ENCODE assay signal across 2 cellular contexts in the genomic region with DNA sequence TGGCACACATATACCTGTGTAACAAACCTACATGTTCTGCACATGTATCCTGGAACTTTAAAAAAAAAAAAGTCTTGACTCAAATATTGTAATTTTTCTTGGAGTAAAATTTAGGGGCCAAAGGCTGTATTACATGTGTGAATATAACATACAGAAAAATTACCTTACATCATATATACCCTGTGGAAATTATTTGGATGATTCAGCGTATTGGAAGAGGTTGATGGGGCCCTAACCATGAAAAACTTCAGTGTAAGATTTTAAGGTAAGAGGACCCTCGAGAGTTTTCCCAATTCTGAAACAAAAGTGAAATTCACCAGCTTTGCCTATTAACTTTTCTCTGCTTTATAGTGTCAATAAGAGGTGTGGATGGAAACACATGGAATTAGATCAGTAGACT.
TF ChIP-seq lines count a peak whose summit lies in the region.

No MANE protein-coding gene starts in this region.

TF ChIP-seq in HepG2, 621 proteins besides CTCF, POLR2A, EP300 and RAD21:
- TF ChIP-seq, protein P1, sequence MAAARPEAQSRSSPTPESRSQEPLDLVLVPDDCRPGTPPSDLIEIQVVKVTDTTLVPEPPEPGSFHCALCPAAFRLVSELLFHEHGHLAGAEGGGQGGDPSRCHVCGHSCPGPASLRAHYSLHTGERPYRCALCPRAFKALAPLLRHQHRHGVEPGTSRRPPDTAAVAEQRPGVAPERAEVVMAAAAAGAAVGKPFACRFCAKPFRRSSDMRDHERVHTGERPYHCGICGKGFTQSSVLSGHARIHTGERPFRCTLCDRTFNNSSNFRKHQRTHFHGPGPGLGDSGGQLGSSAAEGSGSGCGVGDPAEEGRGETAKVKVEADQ (CRISPR knock-in tag; IDR thresholded peaks at IDR 0.05; ENCODE audit: borderline replicate concordance), result no peak
- TF ChIP-seq, protein P2, sequence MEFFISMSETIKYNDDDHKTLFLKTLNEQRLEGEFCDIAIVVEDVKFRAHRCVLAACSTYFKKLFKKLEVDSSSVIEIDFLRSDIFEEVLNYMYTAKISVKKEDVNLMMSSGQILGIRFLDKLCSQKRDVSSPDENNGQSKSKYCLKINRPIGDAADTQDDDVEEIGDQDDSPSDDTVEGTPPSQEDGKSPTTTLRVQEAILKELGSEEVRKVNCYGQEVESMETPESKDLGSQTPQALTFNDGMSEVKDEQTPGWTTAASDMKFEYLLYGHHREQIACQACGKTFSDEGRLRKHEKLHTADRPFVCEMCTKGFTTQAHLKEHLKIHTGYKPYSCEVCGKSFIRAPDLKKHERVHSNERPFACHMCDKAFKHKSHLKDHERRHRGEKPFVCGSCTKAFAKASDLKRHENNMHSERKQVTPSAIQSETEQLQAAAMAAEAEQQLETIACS (CRISPR knock-in tag; IDR thresholded peaks at IDR 0.05), result no peak
- TF ChIP-seq ATF7 (IDR thresholded peaks at IDR 0.05), result no peak
- TF ChIP-seq ATF7 (CRISPR knock-in tag; IDR thresholded peaks at IDR 0.05), result no peak
- 0 out of 2 replicates have a peak, but pooled peaks have one; percentile 16 for TF ChIP-seq MAFF (IDR thresholded peaks at IDR 0.05; ENCODE audit: low read depth, low read length)
- TF ChIP-seq MAFK (conservative IDR thresholded peaks at IDR 0.05 in 1 of 2, IDR thresholded peaks at IDR 0.05 in 1 of 2; ENCODE audit: low read length in 2 of 2), result peak in 1 of 2 experiments; percentile 51; a peak in 2 of 4 replicates

TF ChIP-seq in A549, 52 proteins besides CTCF, POLR2A, EP300 and RAD21:
- TF ChIP-seq CHD2 (IDR thresholded peaks at IDR 0.05; ENCODE audit: low read length, partially characterized antibody), result no peak
- peak; percentile 73 for TF ChIP-seq MAFK (IDR thresholded peaks at IDR 0.05; ENCODE audit: partially characterized antibody)
